15 cellular contexts compared by ENCODE assay signal in the genomic region with DNA sequence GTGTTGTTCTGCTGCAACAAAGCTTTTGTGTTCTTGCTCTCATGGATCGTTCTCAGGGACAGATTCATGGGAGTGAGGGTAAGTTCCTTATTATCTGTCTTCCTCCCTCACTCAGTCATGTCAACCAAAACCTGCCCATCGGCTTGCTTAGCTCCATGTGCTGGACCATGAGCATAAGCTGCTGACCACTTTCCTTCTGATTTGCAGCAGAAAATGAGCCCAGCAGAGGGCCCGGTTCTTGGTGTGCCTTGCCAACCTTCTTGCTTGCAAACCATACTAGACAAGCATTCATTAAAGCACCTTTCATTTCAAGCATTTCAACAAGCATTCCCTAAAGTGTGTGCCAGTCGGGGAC.
DNase-seq lines count a peak whose midpoint lies in the region; ATAC-seq lines count a peak whose summit lies in the region.
"Had no signal": no experiment of that assay in that cellular context is flagged by ENCODE, and none has a peak within 500 bp of the region (broad histone marks: within the 10 kb centered on the region; RNA-seq: fewer than 3 reads in every experiment).

No MANE protein-coding gene starts in this region.

- peaks cover 3% of the 10 kb centered on the region for H3K27me3 Mint-ChIP-seq in stimulated activated naive CD8-positive, alpha-beta T cell treated with anti-CD3 and anti-CD28 coated beads, Interleukin-15, Interleukin-2, amounts not matched to agents 100 ng/mL and 50 ng/mL, for 24 hours

- in situ Hi-C loops in SK-MEL-5 (cut with HindIII; ENCODE audit: low pct_unique_long_range_greater_than_20kb, low sequenced_read_pairs), result no loop called here

- no peak overlapping the region for H3K18ac ChIP-seq in neuronal stem cell (ENCODE audit: low read length)

- no peak overlapping the region for H3K9ac ChIP-seq in neuronal stem cell (ENCODE audit: low read depth, low read length, poor library complexity)

- no peak overlapping the region for H3K4ac ChIP-seq in neuronal stem cell (ENCODE audit: low read length)

- H3K4me2 ChIP-seq in neuronal stem cell (ENCODE audit: insufficient read depth, low read length, poor library complexity, severe bottlenecking), result no peak overlapping the region

- H2BK15ac ChIP-seq in neuronal stem cell (ENCODE audit: low read length), result no peak overlapping the region

- no peak overlapping the region for H3K4me3 ChIP-seq in neuronal stem cell (ENCODE audit: low read length in 2 of 2)
- H3K4me3 ChIP-seq: adrenal gland, cardiac muscle cell, GM12878, vagina had no signal

- H4K91ac ChIP-seq in neuronal stem cell (ENCODE audit: low read depth, low read length, poor library complexity), result no peak overlapping the region

- H2BK120ac ChIP-seq in neuronal stem cell (ENCODE audit: low read depth, low read length), result no peak overlapping the region

- DNase-seq in stimulated activated naive CD8-positive, alpha-beta T cell treated with anti-CD3 and anti-CD28 coated beads, Interleukin-15, Interleukin-2, amounts not matched to agents 100 U/mL and 50 U/mL, for 24 hours, result no peak
- DNase-seq in SK-MEL-5 (ENCODE audit: low read depth, low spot score) (peak; percentile 22), neuronal stem cell (ENCODE audit: low spot score) (no peak), NOMO-1 treated with DMSO at 0.1 percent for 48 hours (lab: John Stamatoyannopoulos, UW; ENCODE audit: unreplicated experiment) (no peak), NCI-H69 (lab: John Stamatoyannopoulos, UW) (no peak), OCI-M2 (lab: John Stamatoyannopoulos, UW; ENCODE audit: unreplicated experiment) (no peak), DMS153 treated with DMSO at 0.1 percent for 48 hours (lab: John Stamatoyannopoulos, UW; ENCODE audit: unreplicated experiment) (no peak)
- DNase-seq: activated gamma-delta T cell had no signal

- H4K8ac ChIP-seq in neuronal stem cell (ENCODE audit: low read depth, low read length), result no peak overlapping the region

- peaks cover 0 to 2% (median 0%) of the 10 kb centered on the region in 3 experiments for H3K27me3 ChIP-seq in neuronal stem cell (ENCODE audit: control insufficient read depth in 3 of 3, insufficient read depth in 3 of 3, low read depth in 1 of 3, low read length in 3 of 3)
- H3K27me3 ChIP-seq: adrenal gland, cardiac muscle cell, vagina had no signal

- H3K27ac ChIP-seq in neuronal stem cell (replicated peaks; ENCODE audit: low read length), result no peak overlapping the region
- H3K27ac ChIP-seq: adrenal gland, cardiac muscle cell, vagina had no signal

- H2BK12ac ChIP-seq in neuronal stem cell (ENCODE audit: low read length), result no peak overlapping the region

- no peaks in the 10 kb centered on the region for H3K79me1 ChIP-seq in neuronal stem cell (ENCODE audit: low read depth, low read length)

- no CpG with 5 or more reads among the region's 4 CpGs for WGBS in neuronal stem cell (ENCODE audit: extremely low coverage in 2 of 2, insufficient read length in 2 of 2, insufficient replicate concordance in 1 of 2), 2 donors

- peaks cover 0 to 4% of the 10 kb centered on the region in 2 donors for H3K9me3 ChIP-seq in neuronal stem cell (replicated peaks in 1 of 2; ENCODE audit: control insufficient read depth in 2 of 2, insufficient read depth in 1 of 2, low read depth in 1 of 2, low read length in 2 of 2)
- H3K9me3 ChIP-seq: adrenal gland, vagina had no signal

- H3K27ac Mint-ChIP-seq in stimulated activated naive CD8-positive, alpha-beta T cell treated with anti-CD3 and anti-CD28 coated beads, Interleukin-15, Interleukin-2, amounts not matched to agents 100 ng/mL and 50 ng/mL, for 24 hours, result peak overlapping the region; percentile 87
- H3K27ac Mint-ChIP-seq: T-helper 17 cell had no signal

- H3K36me3 Mint-ChIP-seq in stimulated activated naive CD8-positive, alpha-beta T cell treated with anti-CD3 and anti-CD28 coated beads, Interleukin-15, Interleukin-2, amounts not matched to agents 100 ng/mL and 50 ng/mL, for 24 hours (ENCODE audit: low read depth), result peaks cover 4% of the 10 kb centered on the region
- H3K36me3 Mint-ChIP-seq: CD4-positive, CD25-positive, alpha-beta regulatory T cell had no signal

- peak overlapping the region; percentile 3 for H3K23ac ChIP-seq in neuronal stem cell (ENCODE audit: low read depth, low read length, poor library complexity)

- no peaks in the 10 kb centered on the region for H3K36me3 ChIP-seq in neuronal stem cell (replicated peaks in 1 of 2; ENCODE audit: control insufficient read depth in 2 of 2, insufficient read depth in 2 of 2, low read length in 2 of 2)
- H3K36me3 ChIP-seq: adrenal gland, cardiac muscle cell, vagina had no signal

- H2BK5ac ChIP-seq in neuronal stem cell (ENCODE audit: low read length), result no peak overlapping the region

- no peak overlapping the region for H3K14ac ChIP-seq in neuronal stem cell (ENCODE audit: low read length)

- no peaks in the 10 kb centered on the region for H3K9me3 Mint-ChIP-seq in stimulated activated naive CD8-positive, alpha-beta T cell treated with anti-CD3 and anti-CD28 coated beads, Interleukin-15, Interleukin-2, amounts not matched to agents 100 ng/mL and 50 ng/mL, for 24 hours

- no peak overlapping the region for H3K4me3 Mint-ChIP-seq in stimulated activated naive CD8-positive, alpha-beta T cell treated with anti-CD3 and anti-CD28 coated beads, Interleukin-15, Interleukin-2, amounts not matched to agents 100 ng/mL and 50 ng/mL, for 24 hours
- H3K4me3 Mint-ChIP-seq: CD4-positive, CD25-positive, alpha-beta regulatory T cell had no signal

- peaks cover 0 to 2% of the 10 kb centered on the region in 2 donors for H3K4me1 ChIP-seq in neuronal stem cell (ENCODE audit: control insufficient read depth in 2 of 2, insufficient read depth in 1 of 2, low read depth in 1 of 2, low read length in 2 of 2)
- H3K4me1 ChIP-seq: adrenal gland, vagina had no signal

- no peak overlapping the region for H2AK5ac ChIP-seq in neuronal stem cell (ENCODE audit: low read depth, low read length)

- ATAC-seq in stimulated activated naive CD8-positive, alpha-beta T cell treated with anti-CD3 and anti-CD28 coated beads, Interleukin-15, Interleukin-2, amounts not matched to agents 100 U/mL and 50 U/mL, for 24 hours, result no peak

- peaks cover 52% of the 10 kb centered on the region for H3K4me1 Mint-ChIP-seq in stimulated activated naive CD8-positive, alpha-beta T cell treated with anti-CD3 and anti-CD28 coated beads, Interleukin-15, Interleukin-2, amounts not matched to agents 100 ng/mL and 50 ng/mL, for 24 hours (ENCODE audit: low read depth)

- no peak overlapping the region for H2AFZ ChIP-seq in neuronal stem cell (ENCODE audit: low read length)
